35 cellular contexts compared by ENCODE assay signal in genomic region chr6:159919800-159920199, GRCh38. TPM values are rescaled to one million over a fixed set of nuclear protein-coding genes. Genes with fewer than 3 reads are reported as not detected.
"Had no signal": no experiment of that assay in that cellular context is flagged by ENCODE, and none has a peak within 500 bp of the region (broad histone marks: within the 10 kb centered on the region; RNA-seq: fewer than 3 reads in every experiment).

No MANE protein-coding gene starts in this region.

- H3K4me3 Mint-ChIP-seq: dendritic cell treated with granulocyte-macrophage colony-stimulating factor and Interleukin-4, amounts not matched to agents 40 ng/mL and 50 ng/mL, for 4 days; naive thymus-derived CD8-positive, alpha-beta T cell; nephron progenitor cell; stimulated activated memory B cell treated with anti-CD40 and anti-IgM and Interleukin-4, amounts not matched to agents 10 μg/mL and 1 μg/mL and 100 μg/mL, for 72 hours had no signal

- H3K27ac Mint-ChIP-seq: dendritic cell treated with granulocyte-macrophage colony-stimulating factor and Interleukin-4, amounts not matched to agents 40 ng/mL and 50 ng/mL, for 4 days; naive thymus-derived CD8-positive, alpha-beta T cell; nephron progenitor cell; stimulated activated memory B cell treated with anti-CD40 and anti-IgM and Interleukin-4, amounts not matched to agents 10 μg/mL and 1 μg/mL and 100 μg/mL, for 72 hours had no signal

- H3K27me3 ChIP-seq: colonic mucosa, esophagus muscularis mucosa, heart left ventricle, hepatocyte, left lung, ovary, tibial nerve, upper lobe of right lung, uterus had no signal

- H3K4me1 Mint-ChIP-seq: naive thymus-derived CD8-positive, alpha-beta T cell; nephron progenitor cell; stimulated activated memory B cell treated with anti-CD40 and anti-IgM and Interleukin-4, amounts not matched to agents 10 μg/mL and 1 μg/mL and 100 μg/mL, for 72 hours had no signal

- H3K4me3 ChIP-seq: colonic mucosa, esophagus muscularis mucosa, gastroesophageal sphincter, heart left ventricle, hepatocyte, left lung, ovary, psoas muscle, skin epidermis, spleen, thoracic aorta, tibial nerve, upper lobe of right lung, uterus had no signal

- H3K27ac ChIP-seq: colonic mucosa, esophagus muscularis mucosa, gastroesophageal sphincter, heart left ventricle, hepatocyte, left lung, ovary, psoas muscle, skin epidermis, spleen, thoracic aorta, tibial nerve, upper lobe of right lung, uterus had no signal

- DNase-seq: colonic mucosa; effector memory CD4-positive, alpha-beta T cell; heart left ventricle; kidney; left cardiac atrium; left lung; mesenchymal stem cell; midbrain; naive thymus-derived CD8-positive, alpha-beta T cell; nephron progenitor cell; nucleus accumbens; ovary; psoas muscle; right cardiac atrium; spleen; stimulated activated CD4-positive, alpha-beta T cell treated with anti-CD3 and anti-CD28 coated beads, Interleukin-4, amount 100 ng/mL, for 4 hours; stimulated activated naive CD8-positive, alpha-beta T cell treated with anti-CD3 and anti-CD28 coated beads, Interleukin-15, Interleukin-2, amounts not matched to agents 100 U/mL and 50 U/mL, for 24 hours; substantia nigra; upper lobe of right lung; uterus had no signal

RNA-seq across cellular contexts. Expression of gene MAS1, which starts 29.0 kb away (rescaled TPM):
- total RNA-seq: colonic mucosa; endothelial cell of umbilical vein; epithelial cell of proximal tubule; esophagus muscularis mucosa; fibroblast of lung; foreskin keratinocyte; gastroesophageal sphincter; hepatocyte; kidney; left cardiac atrium; lung microvascular endothelial cell; mucosa of gallbladder; naive thymus-derived CD8-positive, alpha-beta T cell; psoas muscle; renal cortical epithelial cell; spleen; tibial nerve; upper lobe of right lung had no signal
